ENCODE assay signal across 8 cellular contexts in genomic region chr12:93442411-93443340, GRCh38. TPM values are rescaled to one million over a fixed set of nuclear protein-coding genes. Genes with fewer than 3 reads are reported as not detected.
DNase-seq lines count a peak whose midpoint lies in the region; ATAC-seq and TF ChIP-seq lines count a peak whose summit lies in the region.

No MANE protein-coding gene starts in this region.

- H3K27ac Mint-ChIP-seq in activated naive CD4-positive, alpha-beta T cell treated with anti-CD3 and anti-CD28 coated beads, Interleukin-2, amount 50 U/mL, for 24 hours = peak overlapping the region; percentile 98
- peak overlapping the region; percentile 95 to 99 (median 98) for H3K27ac Mint-ChIP-seq in immature natural killer cell

- no peaks in the 10 kb centered on the region for H3K9me3 ChIP-seq in adipocyte (ENCODE audit: control insufficient read depth, low read length)

- peak overlapping the region; percentile 95 for H3K4me3 Mint-ChIP-seq in activated naive CD4-positive, alpha-beta T cell treated with anti-CD3 and anti-CD28 coated beads, Interleukin-2, amount 50 U/mL, for 24 hours
- peak overlapping the region; percentile 92 to 100 (median 98) for H3K4me3 Mint-ChIP-seq in immature natural killer cell

- no peaks in the 10 kb centered on the region for H3K27me3 ChIP-seq in adipocyte (replicated peaks; ENCODE audit: control insufficient read depth, insufficient read depth, low read length)

- peak overlapping the region; percentile 96 for H3K9ac ChIP-seq in adipocyte (ENCODE audit: low read length)

- peak overlapping the region; percentile 96 for H3K4me3 ChIP-seq in adipocyte (ENCODE audit: low read length)

- H3K27ac ChIP-seq in substantia nigra (ENCODE audit: low read depth, low read length, poor library complexity, severe bottlenecking) = peak overlapping the region; percentile 88

- H3K36me3 Mint-ChIP-seq in activated naive CD4-positive, alpha-beta T cell treated with anti-CD3 and anti-CD28 coated beads, Interleukin-2, amount 50 U/mL, for 24 hours = peaks cover 2% of the 10 kb centered on the region
- H3K36me3 Mint-ChIP-seq in immature natural killer cell = no peaks in the 10 kb centered on the region

- DNase-seq in activated naive CD4-positive, alpha-beta T cell treated with Interleukin-2 at 50 U/mL for 16 hours = no peak
- no peak for DNase-seq in adipocyte (ENCODE audit: low read depth)
- DNase-seq in immature natural killer cell = no peak
- no peak for DNase-seq in substantia nigra (lab: John Stamatoyannopoulos, UW)
- DNase-seq in GOT3 (lab: John Stamatoyannopoulos, UW) = no peak
- no peak for DNase-seq in NCI-H2107 treated with DMSO at 0.1 percent for 48 hours (lab: John Stamatoyannopoulos, UW; ENCODE audit: unreplicated experiment)

- no peaks in the 10 kb centered on the region for H3K9me3 Mint-ChIP-seq in activated naive CD4-positive, alpha-beta T cell treated with anti-CD3 and anti-CD28 coated beads, Interleukin-2, amount 50 U/mL, for 24 hours
- no peaks in the 10 kb centered on the region for H3K9me3 Mint-ChIP-seq in immature natural killer cell

- H3K27me3 Mint-ChIP-seq in activated naive CD4-positive, alpha-beta T cell treated with anti-CD3 and anti-CD28 coated beads, Interleukin-2, amount 50 U/mL, for 24 hours = no peaks in the 10 kb centered on the region
- peaks cover 5 to 13% (median 7%) of the 10 kb centered on the region in 3 donors for H3K27me3 Mint-ChIP-seq in immature natural killer cell (ENCODE audit: low read depth in 3 of 3)

- peaks cover 29% of the 10 kb centered on the region for H3K4me1 ChIP-seq in adipocyte (ENCODE audit: control insufficient read depth, insufficient read depth, low read length)

- no peak for ATAC-seq in GM18505 (IDR thresholded peaks at IDR 0.05; ENCODE audit: unreplicated experiment)

- H3K4me1 Mint-ChIP-seq in activated naive CD4-positive, alpha-beta T cell treated with anti-CD3 and anti-CD28 coated beads, Interleukin-2, amount 50 U/mL, for 24 hours = peaks cover 48% of the 10 kb centered on the region
- peaks cover 35 to 44% of the 10 kb centered on the region in 2 donors for H3K4me1 Mint-ChIP-seq in immature natural killer cell

- no peaks in the 10 kb centered on the region for H3K36me3 ChIP-seq in adipocyte (ENCODE audit: control insufficient read depth, insufficient read depth, low read length, severe bottlenecking)

- no peak for TF ChIP-seq POLR2A in GM18505 (IDR thresholded peaks at IDR 0.05; ENCODE audit: borderline replicate concordance, extremely low read depth, insufficient read depth, insufficient read length)

RNA-seq across cellular contexts. Expression of gene UBE2N, which starts 0.9 kb away (rescaled TPM):
- polyA plus RNA-seq in immature natural killer cell = 100 to 1,000 TPM; 135 to 193 (median 142) TPM

RNA-seq across cellular contexts. Expression of gene MRPL42, which starts 24.6 kb away (rescaled TPM):
- polyA plus RNA-seq in immature natural killer cell = 10 to 100 TPM; 64.2 to 92.9 (median 67.6) TPM
